1 cellular context compared by ENCODE assay signal in genomic region chr9:128409998-128410397, GRCh38.
TF ChIP-seq lines count a peak whose summit lies in the region.

No MANE protein-coding gene starts in this region.

TF ChIP-seq in K562, 482 proteins besides CTCF, POLR2A, EP300 and RAD21 (continued from another document):
- TF ChIP-seq POLR3A (IDR thresholded peaks at IDR 0.05; ENCODE audit: borderline replicate concordance, extremely low read depth, insufficient read depth, insufficient read length) = no peak
- TF ChIP-seq SRSF9 (IDR thresholded peaks at IDR 0.05; ENCODE audit: borderline replicate concordance, low read depth, low read length) = no peak
- no peak for TF ChIP-seq CUX1 (CRISPR knock-in tag; IDR thresholded peaks at IDR 0.05)
- TF ChIP-seq GTF3C2 (IDR thresholded peaks at IDR 0.05; ENCODE audit: borderline replicate concordance, extremely low read depth, insufficient read length) = no peak
